In the genomic region with DNA sequence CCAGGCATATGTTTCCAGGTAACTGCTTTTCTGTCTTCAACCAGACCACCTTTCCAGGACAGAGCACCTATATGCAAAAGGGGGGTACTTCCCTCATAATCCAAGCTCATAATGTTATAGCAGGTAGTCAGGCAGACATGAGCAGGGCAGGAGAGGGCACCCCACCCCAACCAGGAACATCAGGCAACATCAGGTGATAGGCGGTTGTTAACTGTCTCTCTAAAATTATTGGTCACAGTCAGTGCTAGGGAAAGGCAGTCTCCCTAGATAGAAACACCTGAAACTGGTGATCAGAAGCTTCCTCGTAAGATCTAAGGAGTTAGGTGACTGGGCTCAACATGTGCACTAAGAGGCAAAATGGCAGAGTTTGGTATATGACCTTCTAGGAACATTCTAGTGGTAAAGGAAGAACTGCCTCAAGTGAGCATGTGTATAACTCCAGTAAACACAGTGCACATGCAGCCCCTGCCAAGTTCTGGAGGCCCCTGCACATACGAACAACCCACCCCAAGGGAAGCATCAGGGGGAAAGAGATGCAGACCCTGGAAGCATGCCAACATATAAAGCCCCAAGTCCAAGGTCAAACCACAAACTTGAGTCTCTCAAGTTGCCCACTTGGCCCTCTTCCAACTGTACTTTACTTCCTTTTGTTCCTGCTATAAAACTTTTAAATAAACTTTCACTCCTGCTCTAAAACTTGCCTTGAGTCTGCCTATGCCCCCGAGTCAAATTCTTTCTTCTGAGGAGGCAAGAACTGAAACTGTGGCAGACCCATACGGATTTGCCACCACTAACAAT, we compare ENCODE assay signal across 1 cellular context.
A peak's percentile ranks its signal among the peaks of the same experiment; 100 is the strongest.
TF ChIP-seq lines count a peak whose summit lies in the region.

No MANE protein-coding gene starts in this region.

TF ChIP-seq in Ishikawa, 13 proteins besides CTCF, POLR2A, EP300 and RAD21:
- TF ChIP-seq TEAD4 (IDR thresholded peaks at IDR 0.05) (no peak), NFIC (IDR thresholded peaks at IDR 0.05) (peak; percentile 28; the same call in 1 of the 2 replicates), ZBTB7A (IDR thresholded peaks at IDR 0.05; ENCODE audit: low read depth) (no peak)
- TF ChIP-seq, protein P1, sequence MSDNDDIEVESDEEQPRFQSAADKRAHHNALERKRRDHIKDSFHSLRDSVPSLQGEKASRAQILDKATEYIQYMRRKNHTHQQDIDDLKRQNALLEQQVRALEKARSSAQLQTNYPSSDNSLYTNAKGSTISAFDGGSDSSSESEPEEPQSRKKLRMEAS (IDR thresholded peaks at IDR 0.05), result no peak
- TF ChIP-seq, protein P2, sequence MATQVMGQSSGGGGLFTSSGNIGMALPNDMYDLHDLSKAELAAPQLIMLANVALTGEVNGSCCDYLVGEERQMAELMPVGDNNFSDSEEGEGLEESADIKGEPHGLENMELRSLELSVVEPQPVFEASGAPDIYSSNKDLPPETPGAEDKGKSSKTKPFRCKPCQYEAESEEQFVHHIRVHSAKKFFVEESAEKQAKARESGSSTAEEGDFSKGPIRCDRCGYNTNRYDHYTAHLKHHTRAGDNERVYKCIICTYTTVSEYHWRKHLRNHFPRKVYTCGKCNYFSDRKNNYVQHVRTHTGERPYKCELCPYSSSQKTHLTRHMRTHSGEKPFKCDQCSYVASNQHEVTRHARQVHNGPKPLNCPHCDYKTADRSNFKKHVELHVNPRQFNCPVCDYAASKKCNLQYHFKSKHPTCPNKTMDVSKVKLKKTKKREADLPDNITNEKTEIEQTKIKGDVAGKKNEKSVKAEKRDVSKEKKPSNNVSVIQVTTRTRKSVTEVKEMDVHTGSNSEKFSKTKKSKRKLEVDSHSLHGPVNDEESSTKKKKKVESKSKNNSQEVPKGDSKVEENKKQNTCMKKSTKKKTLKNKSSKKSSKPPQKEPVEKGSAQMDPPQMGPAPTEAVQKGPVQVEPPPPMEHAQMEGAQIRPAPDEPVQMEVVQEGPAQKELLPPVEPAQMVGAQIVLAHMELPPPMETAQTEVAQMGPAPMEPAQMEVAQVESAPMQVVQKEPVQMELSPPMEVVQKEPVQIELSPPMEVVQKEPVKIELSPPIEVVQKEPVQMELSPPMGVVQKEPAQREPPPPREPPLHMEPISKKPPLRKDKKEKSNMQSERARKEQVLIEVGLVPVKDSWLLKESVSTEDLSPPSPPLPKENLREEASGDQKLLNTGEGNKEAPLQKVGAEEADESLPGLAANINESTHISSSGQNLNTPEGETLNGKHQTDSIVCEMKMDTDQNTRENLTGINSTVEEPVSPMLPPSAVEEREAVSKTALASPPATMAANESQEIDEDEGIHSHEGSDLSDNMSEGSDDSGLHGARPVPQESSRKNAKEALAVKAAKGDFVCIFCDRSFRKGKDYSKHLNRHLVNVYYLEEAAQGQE (IDR thresholded peaks at IDR 0.05; ENCODE audit: low read depth), result no peak
